Comparison of ENCODE assay signal across 8 cellular contexts in the genomic region with DNA sequence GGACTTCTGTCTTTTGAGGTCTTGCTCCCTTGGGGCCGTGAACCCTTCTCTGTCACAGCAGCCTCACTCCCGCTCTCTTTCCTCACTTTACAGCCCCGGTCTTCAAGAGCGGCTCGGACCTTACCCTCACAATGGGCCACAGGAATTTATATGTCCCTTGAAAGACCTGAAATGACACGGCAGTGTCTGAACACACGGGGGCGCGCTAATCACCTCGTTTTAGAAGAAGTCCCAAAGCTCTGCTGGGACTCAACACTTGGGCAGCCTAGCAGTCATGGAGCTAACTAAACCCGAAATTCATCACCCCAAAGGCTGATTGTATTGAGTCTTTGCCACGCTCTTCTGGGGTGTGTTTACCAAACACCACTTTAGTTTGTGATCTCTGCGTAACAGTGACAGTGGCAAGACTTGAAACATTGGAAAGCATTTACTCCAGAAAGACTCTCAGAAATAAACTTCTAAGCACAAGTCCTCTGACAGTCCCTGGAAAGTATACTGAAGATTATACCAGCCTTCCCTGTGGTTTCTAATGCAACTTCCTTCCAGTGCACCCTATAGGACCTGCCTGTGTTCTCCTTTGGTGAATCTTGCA. TPM values are rescaled to one million over a fixed set of nuclear protein-coding genes. Genes with fewer than 3 reads are reported as not detected.
A peak's percentile ranks its signal among the peaks of the same experiment; 100 is the strongest.
DNase-seq lines count a peak whose midpoint lies in the region; ATAC-seq and TF ChIP-seq lines count a peak whose summit lies in the region.

No MANE protein-coding gene starts in this region.

- BruUV-seq in PC-3 (replicated peaks; lab: Mats Ljungman, UMichigan) = no TSS peak

- no peaks in the 10 kb centered on the region for H3K79me2 ChIP-seq in PC-3 (ENCODE audit: low read length)

- no peaks in the 10 kb centered on the region for H4K20me1 ChIP-seq in PC-3 (ENCODE audit: low read length)

- peak; percentile 70 for TF ChIP-seq CTCF in PC-3 (conservative IDR thresholded peaks at IDR 0.05; ENCODE audit: low read depth, low read length)
- TF ChIP-seq CTCF in gastrocnemius medialis (IDR thresholded peaks at IDR 0.05 in 4 of 5, conservative IDR thresholded peaks at IDR 0.05 in 1 of 5) = peak in 3 of 5 experiments; percentile 18 to 47 (median 46)

- peaks cover 35% of the 10 kb centered on the region for H3K27me3 ChIP-seq in PC-3 (ENCODE audit: low read length)
- H3K27me3 ChIP-seq in gastrocnemius medialis = no peaks in the 10 kb centered on the region

- CTCF ChIA-PET in PC-3 (lab: Charles Lee) = interaction anchor here (1.0 kb wide), 1 partner anchor 63 kb away, joined by 3 read pairs; no protein-coding TSS in a partner anchor

- peak; percentile 64 for ATAC-seq in HG02642 (IDR thresholded peaks at IDR 0.05; ENCODE audit: poor library complexity, unreplicated experiment)
- ATAC-seq in PC-3 = no peak
- ATAC-seq in gastrocnemius medialis = no peak

- H3K27ac ChIP-seq in PC-3 (ENCODE audit: low read length) (no peak overlapping the region), gastrocnemius medialis (no peak overlapping the region)

- TF ChIP-seq POLR2A in gastrocnemius medialis (IDR thresholded peaks at IDR 0.05) = no peak

- H3K4me2 ChIP-seq in PC-3 (ENCODE audit: low read length) = no peak overlapping the region

- H3K4me3 ChIP-seq in PC-3 (ENCODE audit: low read length) = no peak overlapping the region
- H3K4me3 ChIP-seq in gastrocnemius medialis = no peak overlapping the region

- no peaks in the 10 kb centered on the region for H3K9me2 ChIP-seq in PC-3 (replicated peaks; ENCODE audit: low read length)

- POLR2A ChIA-PET in PC-3 (lab: Charles Lee; ENCODE audit: unreplicated experiment) = no interaction called here

- intact Hi-C loops in PC-3 (cut with micrococcal nuclease) (no loop called here), gastrocnemius medialis (cut with DNase I; ENCODE audit: low total_unique reads) (no loop called here)

- H2AFZ ChIP-seq in PC-3 (ENCODE audit: low read length) = no peak overlapping the region

- H3K4me1 ChIP-seq in PC-3 (ENCODE audit: insufficient read depth, low read length) (no peaks in the 10 kb centered on the region), gastrocnemius medialis (no peaks in the 10 kb centered on the region)

- in situ Hi-C loops in gastrocnemius medialis (cut with MboI; ENCODE audit: low sequenced_read_pairs in 4 of 4) = no loop called here

- H3K9ac ChIP-seq in PC-3 (ENCODE audit: low read length) = no peak overlapping the region

- DNase-seq in EH (ENCODE audit: low read depth) (peak; percentile 75), PC-3 (peak; percentile 66), amniotic epithelial cell (ENCODE audit: low read depth) (peak; percentile 37), hepatic stellate cell (ENCODE audit: low spot score) (peak; percentile 49), gastrocnemius medialis (peak; percentile 6 to 34), activated gamma-delta T cell (lab: John Stamatoyannopoulos, UW) (no peak), NCI-H1436 treated with DMSO at 0.1 percent for 48 hours (lab: John Stamatoyannopoulos, UW) (no peak)

- no peaks in the 10 kb centered on the region for H3F3A ChIP-seq in PC-3 (ENCODE audit: low read length, unreplicated experiment)

- H3K9me3 ChIP-seq in PC-3 (ENCODE audit: low read length) (no peaks in the 10 kb centered on the region), gastrocnemius medialis (no peaks in the 10 kb centered on the region)

- no peaks in the 10 kb centered on the region for H3K36me3 ChIP-seq in PC-3 (ENCODE audit: low read depth, low read length)
- H3K36me3 ChIP-seq in gastrocnemius medialis = no peaks in the 10 kb centered on the region

RNA-seq across cellular contexts. Expression of gene SERPINA11, which starts 29.0 kb away (rescaled TPM):
- total RNA-seq in PC-3 (2014; rRNA removed) (not detected in 2 replicates), gastrocnemius medialis (under 1 TPM in 1 of 4 donors, not detected in 3; 0.22 TPM)

RNA-seq across cellular contexts. Expression of gene SERPINA1, which starts 35.2 kb away (rescaled TPM):
- 5.4 and 10.5 TPM in 2 replicates for total RNA-seq in PC-3 (2014; rRNA removed)
- total RNA-seq in gastrocnemius medialis = 100 to 1,000 TPM in 1 of 4 donors, 10 to 100 TPM in 1, 1 to 10 TPM in 1, under 1 TPM in 1; 0.56 to 135 (median 29.2) TPM

RNA-seq across cellular contexts. Expression of gene SERPINA9, which starts 52.4 kb away (rescaled TPM):
- total RNA-seq in PC-3 (2014; rRNA removed) = not detected in 2 replicates
- total RNA-seq in gastrocnemius medialis = not detected

RNA-seq across cellular contexts. Expression of gene SERPINA2, which starts 57.1 kb away (rescaled TPM):
- total RNA-seq in PC-3 (2014; rRNA removed) (not detected in 2 replicates), gastrocnemius medialis (not detected)

Comparison
In these comparisons a context has a peak if more than half of its experiments do, and no peak if none do; other contexts are left out.
1. DNase-seq: peak in EH (single experiment), PC-3 (single experiment), amniotic epithelial cell (single experiment), hepatic stellate cell (single experiment) and gastrocnemius medialis (2 of 2); none in activated gamma-delta T cell (single experiment) and NCI-H1436 treated with DMSO at 0.1 percent for 48 hours (single experiment).